Comparison of ENCODE assay signal across 8 cellular contexts in the genomic region with DNA sequence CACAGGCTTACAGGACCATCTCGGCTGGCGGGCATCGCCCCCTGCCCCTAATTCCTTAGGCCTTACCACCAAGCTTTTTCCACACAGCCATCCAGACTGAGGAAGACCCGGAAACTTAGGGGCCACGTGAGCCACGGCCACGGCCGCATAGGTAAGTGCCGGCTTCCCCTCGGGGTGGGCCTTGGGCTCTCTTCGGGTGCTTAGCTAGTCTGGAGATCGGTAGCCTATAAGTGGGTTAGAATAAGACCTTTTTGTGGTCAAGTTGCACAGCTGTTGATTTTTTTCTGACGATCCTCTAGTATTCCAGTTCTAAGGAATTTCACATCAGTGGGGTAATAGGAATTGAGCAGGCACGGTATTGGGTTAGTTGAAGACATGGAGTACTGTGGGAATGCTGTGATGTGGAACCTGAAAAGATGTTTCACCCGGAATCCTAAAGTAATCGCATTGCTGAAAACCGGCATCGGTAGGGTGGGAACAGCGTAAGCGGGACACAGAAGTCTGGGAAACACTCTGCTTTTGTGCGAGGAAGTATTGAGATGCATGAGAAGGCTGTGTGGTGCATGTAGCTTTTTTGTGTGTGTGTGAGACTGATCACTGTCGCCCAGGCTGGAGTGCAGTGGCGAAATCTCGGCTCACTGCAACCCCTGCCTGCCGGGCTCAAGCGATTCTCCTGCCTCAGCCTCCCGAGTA. TPM values are rescaled to one million over a fixed set of nuclear protein-coding genes. Genes with fewer than 3 reads are reported as not detected.
A peak's percentile ranks its signal among the peaks of the same experiment; 100 is the strongest.
DNase-seq lines count a peak whose midpoint lies in the region; ATAC-seq and TF ChIP-seq lines count a peak whose summit lies in the region.

No MANE protein-coding gene starts in this region.

- DNase-seq in stimulated activated CD8-positive, alpha-beta memory T cell treated with anti-CD3 and anti-CD28 coated beads, Interleukin-4, amount 100 ng/mL, for 24 hours (ENCODE audit: low read depth): peak; percentile 19
- no peak for DNase-seq in stimulated activated CD8-positive, alpha-beta memory T cell treated with anti-CD3 and anti-CD28 coated beads, Interleukin-4, amount 100 ng/mL, for 48 hours
- no peak for DNase-seq in activated T-cell treated with anti-CD3 and anti-CD28 coated beads, Interleukin-2, amount 50 U/mL, for 4 hours
- no peak for DNase-seq in heart left ventricle
- no peak for DNase-seq in sigmoid colon
- no peak for DNase-seq in midbrain (lab: John Stamatoyannopoulos, UW)
- no peak for DNase-seq in Ammon's horn (ENCODE audit: low spot score)

- H3K4me3 Mint-ChIP-seq in activated T-cell treated with anti-CD3 and anti-CD28 coated beads, Interleukin-2, amount 50 U/mL, for 4 hours: peak overlapping the region; percentile 97

- H3K36me3 ChIP-seq in heart left ventricle (peaks cover 0 to 47% (median 33%) of the 10 kb centered on the region in 9 donors), sigmoid colon (peaks cover 13 to 43% (median 26%) of the 10 kb centered on the region in 4 donors)

- no peak for TF ChIP-seq EP300 in sigmoid colon (IDR thresholded peaks at IDR 0.05)

- H3K36me3 Mint-ChIP-seq in activated T-cell treated with anti-CD3 and anti-CD28 coated beads, Interleukin-2, amount 50 U/mL, for 4 hours (ENCODE audit: insufficient read depth): peaks cover 56% of the 10 kb centered on the region

- no peaks in the 10 kb centered on the region for H3K9me3 ChIP-seq in heart left ventricle
- H3K9me3 ChIP-seq in sigmoid colon: no peaks in the 10 kb centered on the region

- H3K4me1 ChIP-seq in heart left ventricle (peaks cover 0 to 41% (median 28%) of the 10 kb centered on the region in 12 donors), sigmoid colon (peaks cover 0 to 36% (median 28%) of the 10 kb centered on the region in 4 donors)

- H3K27ac ChIP-seq in heart left ventricle (peak overlapping the region; percentile 91 to 98 (median 96)), sigmoid colon (peak overlapping the region; percentile 93 to 99 (median 96))

- no peaks in the 10 kb centered on the region for H3K27me3 Mint-ChIP-seq in activated T-cell treated with anti-CD3 and anti-CD28 coated beads, Interleukin-2, amount 50 U/mL, for 4 hours (ENCODE audit: low read depth)

- H3K4me1 Mint-ChIP-seq in activated T-cell treated with anti-CD3 and anti-CD28 coated beads, Interleukin-2, amount 50 U/mL, for 4 hours (ENCODE audit: low read depth): peaks cover 52% of the 10 kb centered on the region

- H3K9me3 Mint-ChIP-seq in activated T-cell treated with anti-CD3 and anti-CD28 coated beads, Interleukin-2, amount 50 U/mL, for 4 hours: peaks cover 5% of the 10 kb centered on the region

- WGBS in heart left ventricle, 4 donors: 4 to 5% (median 4%) methylated on average over 27 of the region's 27 CpGs
- 1 to 6% methylated on average over 27 of the region's 27 CpGs for WGBS in sigmoid colon, 2 donors

- intact Hi-C loops in heart left ventricle (cut with DNase I) (loop anchor here in 8 of 10 donors (2.0 to 10.0 kb wide), 9 partner anchors 129 to 282 kb away; a partner anchor contains a TSS), sigmoid colon (cut with DNase I) (loop anchor here (5.0 kb wide), 2 partner anchors 229 to 279 kb away; a partner anchor contains a TSS)

- TF ChIP-seq CTCF in heart left ventricle (IDR thresholded peaks at IDR 0.05) (no peak), sigmoid colon (IDR thresholded peaks at IDR 0.05) (no peak)

- H3K27me3 ChIP-seq in heart left ventricle (no peaks in the 10 kb centered on the region), sigmoid colon (no peaks in the 10 kb centered on the region)

- TF ChIP-seq POLR2A in heart left ventricle (IDR thresholded peaks at IDR 0.05) (no peak), sigmoid colon (IDR thresholded peaks at IDR 0.05) (no peak)

- H3K4me3 ChIP-seq in heart left ventricle (peak overlapping the region; percentile 58 to 100 (median 90)), sigmoid colon (peak overlapping the region; percentile 74 to 95 (median 92))

- ATAC-seq in activated T-cell treated with anti-CD3 and anti-CD28 coated beads, Interleukin-2, amount 50 U/mL, for 4 hours: peak; percentile 2 to 6
- ATAC-seq in heart left ventricle: peak in 3 of 4 donors; percentile 0 to 6 (median 0)
- no peak for ATAC-seq in GM18907 (IDR thresholded peaks at IDR 0.05; ENCODE audit: unreplicated experiment)

RNA-seq across cellular contexts. Expression of a gene that starts 0.7 kb away (rescaled TPM):
- 1,000 to 10,000 TPM; 1,340 to 1,866 (median 1,663) TPM for total RNA-seq in activated T-cell treated with anti-CD3 and anti-CD28 coated beads, Interleukin-2, amount 50 U/mL, for 4 hours
- total RNA-seq in heart left ventricle (100 to 1,000 TPM; 299 to 597 (median 438) TPM), sigmoid colon (1,000 to 10,000 TPM; 1,472 to 2,262 (median 1,872) TPM)
- polyA plus RNA-seq in heart left ventricle (1,000 to 10,000 TPM; 1,719 to 2,980 TPM), sigmoid colon (1,000 to 10,000 TPM; 3,631 to 4,200 (median 4,078) TPM)

RNA-seq across cellular contexts. Expression of a gene that starts 0.8 kb away (rescaled TPM):
- total RNA-seq in activated T-cell treated with anti-CD3 and anti-CD28 coated beads, Interleukin-2, amount 50 U/mL, for 4 hours: 1 to 10 TPM; 4.0 to 8.3 (median 6.7) TPM
- total RNA-seq in heart left ventricle: 10 to 100 TPM in 1 of 9 donors, 1 to 10 TPM in 7, under 1 TPM in 1; 0.71 to 10.1 (median 4.1) TPM
- 1 to 10 TPM in 1 of 2 donors, under 1 TPM in 1; 0.72 to 2.6 TPM for polyA plus RNA-seq in heart left ventricle
- total RNA-seq in sigmoid colon: 10 to 100 TPM in 2 of 4 donors, 1 to 10 TPM in 2; 1.8 to 24.4 (median 10.2) TPM
- polyA plus RNA-seq in sigmoid colon: 1 to 10 TPM in 2 of 3 donors, under 1 TPM in 1; 0.60 to 4.9 (median 2.3) TPM
